Comparison of ENCODE assay signal across 8 cellular contexts in the genomic region with DNA sequence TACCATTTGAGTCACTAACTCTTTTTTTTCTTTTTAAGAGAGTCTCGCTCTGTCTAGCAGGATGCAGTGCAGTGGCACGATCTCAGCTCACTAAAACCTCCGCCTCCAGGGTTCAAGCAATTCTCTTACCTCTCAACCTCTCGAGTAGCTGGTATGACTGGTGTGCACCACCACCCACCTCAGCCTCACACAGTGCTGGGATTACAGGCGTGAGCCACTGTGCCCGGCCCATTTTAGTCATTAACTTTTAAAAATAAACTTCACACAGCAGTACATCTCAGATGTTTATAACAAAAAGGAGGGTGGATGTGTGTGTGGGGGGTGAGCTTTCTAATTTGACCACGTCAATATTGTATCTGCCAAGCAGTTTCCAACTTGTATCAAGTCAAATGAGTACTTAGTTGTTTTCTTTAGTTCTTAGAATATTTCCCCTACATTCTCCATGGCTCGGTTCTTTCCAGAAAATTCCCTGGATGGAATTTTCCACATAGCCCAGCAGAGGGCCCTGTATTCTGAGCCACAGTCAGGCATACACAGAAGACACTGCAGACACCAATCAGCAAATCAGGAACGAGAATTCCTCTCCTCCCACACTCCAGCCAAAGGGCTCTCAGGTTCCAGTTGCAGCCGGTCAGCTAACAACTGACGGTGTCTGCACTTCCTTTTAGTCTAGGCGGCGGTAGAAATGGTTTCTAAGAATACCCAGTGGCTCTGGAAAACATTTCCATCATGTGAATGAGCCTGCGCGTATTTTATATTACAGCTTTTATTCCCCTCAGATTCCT. TPM values are rescaled to one million over a fixed set of nuclear protein-coding genes. Genes with fewer than 3 reads are reported as not detected.
A peak's percentile ranks its signal among the peaks of the same experiment; 100 is the strongest.
DNase-seq lines count a peak whose midpoint lies in the region; ATAC-seq, FAIRE-seq and TF ChIP-seq lines count a peak whose summit lies in the region.

No MANE protein-coding gene starts in this region.

- in situ Hi-C loops in Caki2 (cut with HindIII; ENCODE audit: low pct_unique_long_range_greater_than_20kb, low sequenced_read_pairs): no loop called here
- in situ Hi-C loops in IMR-90 (cut with MboI; ENCODE audit: low sequenced_read_pairs): loop anchor here (25.0 kb wide), 1 partner anchor 496 kb away; no protein-coding TSS in a partner anchor

- peak overlapping the region; percentile 35 for H2BK5ac ChIP-seq in IMR-90 (ENCODE audit: low read depth, low read length, poor library complexity, severe bottlenecking)

- H3K14ac ChIP-seq in IMR-90 (replicated peaks; ENCODE audit: low read depth, low read length): no peak overlapping the region

- H3K36me3 ChIP-seq in IMR-90 (ENCODE audit: control insufficient read depth, insufficient read depth, low read length) (no peaks in the 10 kb centered on the region), OCI-LY3 (replicated peaks; ENCODE audit: low read depth, low read length) (no peaks in the 10 kb centered on the region), kidney (ENCODE audit: control insufficient read depth in 1 of 2, insufficient read depth in 2 of 2, low read length in 2 of 2) (no peaks in the 10 kb centered on the region), smooth muscle cell (ENCODE audit: low read depth) (no peaks in the 10 kb centered on the region)

- H2AFZ ChIP-seq in IMR-90 (replicated peaks; ENCODE audit: low read length, poor library complexity): peak overlapping the region; percentile 81
- H2AFZ ChIP-seq in OCI-LY3 (ENCODE audit: low read depth, low read length): no peak overlapping the region
- H2AFZ ChIP-seq in smooth muscle cell (ENCODE audit: low read depth): no peak overlapping the region

- no peaks in the 10 kb centered on the region for H3K9me3 ChIP-seq in IMR-90 (ENCODE audit: control insufficient read depth, insufficient read depth, low read length)
- H3K9me3 ChIP-seq in OCI-LY3 (ENCODE audit: insufficient read depth, low read length): no peaks in the 10 kb centered on the region
- H3K9me3 ChIP-seq in kidney (ENCODE audit: control insufficient read depth in 1 of 2, low read length in 2 of 2): no peaks in the 10 kb centered on the region
- peaks cover 4% of the 10 kb centered on the region for H3K9me3 ChIP-seq in smooth muscle cell (replicated peaks; ENCODE audit: low read depth)

- H3K79me1 ChIP-seq in IMR-90 (ENCODE audit: low read depth in 1 of 2, low read length in 2 of 2): no peaks in the 10 kb centered on the region

- dilution Hi-C loops in IMR-90 (cut with HindIII; ENCODE audit: low sequenced_read_pairs, unreplicated experiment): no loop called here

- peak; percentile 98 for FAIRE-seq in kidney (lab: Jason Lieb, UNC)

- H3K9ac ChIP-seq in IMR-90 (ENCODE audit: low read depth, low read length): no peak overlapping the region
- H3K9ac ChIP-seq in OCI-LY3 (ENCODE audit: low read length): no peak overlapping the region
- peak overlapping the region; percentile 46 to 69 for H3K9ac ChIP-seq in kidney (ENCODE audit: low read length in 2 of 2)
- no peak overlapping the region for H3K9ac ChIP-seq in smooth muscle cell (ENCODE audit: low read depth)

- H4K20me1 ChIP-seq in IMR-90 (ENCODE audit: insufficient read depth, low read length) (no peaks in the 10 kb centered on the region), OCI-LY3 (ENCODE audit: insufficient read depth, low read length) (no peaks in the 10 kb centered on the region), smooth muscle cell (ENCODE audit: low read depth) (no peaks in the 10 kb centered on the region)

- WGBS in IMR-90 (ENCODE audit: extremely low coverage in 2 of 2, insufficient read length in 1 of 2), 2 experiments: 33% methylated on average over 4 of the region's 15 CpGs; no CpG with 5 or more reads in 1 of the 2 experiments
- 47% methylated on average over 15 of the region's 15 CpGs for WGBS in smooth muscle cell (ENCODE audit: low lambda C conversion rate)

- no peak overlapping the region for H2AK5ac ChIP-seq in IMR-90 (ENCODE audit: low read depth, low read length)

- H3K4me3 ChIP-seq in IMR-90 (ENCODE audit: insufficient read depth, low read depth, low read length) (no peak overlapping the region), OCI-LY3 (ENCODE audit: low read length) (no peak overlapping the region), kidney (ENCODE audit: low read length in 2 of 2) (peak overlapping the region in 1 of 2 donors; percentile 21), smooth muscle cell (peak overlapping the region; percentile 21)

- CTCF ChIA-PET in IMR-90 (lab: Yijun Ruan, JAX): interaction anchor here (1.1 to 2.0 kb wide), 3 partner anchors 16 to 103 kb away, joined by 4 to 6 read pairs (median 6); no protein-coding TSS in a partner anchor

- no peak overlapping the region for H4K5ac ChIP-seq in IMR-90 (ENCODE audit: low read depth, low read length)

- intact Hi-C loops in IMR-90 (cut with micrococcal nuclease): loop anchor here (1.0 to 2.0 kb wide), 2 partner anchors 42 to 103 kb away; a partner anchor contains a TSS
- intact Hi-C loops in kidney (cut with DNase I): no loop called here

- POLR2A ChIA-PET in IMR-90 (lab: Charles Lee; ENCODE audit: unreplicated experiment): interaction anchor here (0.6 kb wide), 1 partner anchor 55 kb away, joined by 3 read pairs; no protein-coding TSS in a partner anchor

- peak; percentile 83 for DNase-seq in Caki2 (ENCODE audit: low read depth)
- DNase-seq in IMR-90: peak; percentile 92
- DNase-seq in chondrocyte (ENCODE audit: low spot score): no peak
- DNase-seq in kidney: no peak
- DNase-seq in smooth muscle cell (lab: John Stamatoyannopoulos, UW; ENCODE audit: unreplicated experiment): peak; percentile 1
- no peak for DNase-seq in activated CD4-positive, alpha-beta T cell treated with anti-CD3 and anti-CD28 coated beads, Interleukin-2, amount 50 U/mL, for 48 hours

- H3K36me3 Mint-ChIP-seq in chondrocyte (ENCODE audit: low read depth): no peaks in the 10 kb centered on the region

- H3K4me2 ChIP-seq in IMR-90 (ENCODE audit: low read depth, low read length): peak overlapping the region; percentile 34; the same call in 1 of the 2 replicates
- no peak overlapping the region for H3K4me2 ChIP-seq in OCI-LY3 (ENCODE audit: low read length)
- H3K4me2 ChIP-seq in smooth muscle cell: peak overlapping the region; percentile 67

- peak overlapping the region; percentile 35; the same call in 1 of the 2 replicates for H2BK120ac ChIP-seq in IMR-90 (ENCODE audit: low read depth, low read length)

- no peaks in the 10 kb centered on the region for H3F3A ChIP-seq in smooth muscle cell (ENCODE audit: low read depth)

- no peak overlapping the region for H3K56ac ChIP-seq in IMR-90 (ENCODE audit: extremely low read depth, insufficient read depth, low read length)

- H2BK15ac ChIP-seq in IMR-90 (ENCODE audit: low read depth, low read length): no peak overlapping the region; the same call in 2 of the 3 replicates

- peaks cover 14% of the 10 kb centered on the region for H3K4me1 Mint-ChIP-seq in chondrocyte (ENCODE audit: low read depth)

- TF ChIP-seq RAD21 in IMR-90 (IDR thresholded peaks at IDR 0.05; ENCODE audit: low read length): peak; percentile 61

- H3K27me3 ChIP-seq in IMR-90 (ENCODE audit: control insufficient read depth, insufficient read depth, low read length) (no peaks in the 10 kb centered on the region), OCI-LY3 (ENCODE audit: low read depth, low read length) (no peaks in the 10 kb centered on the region), smooth muscle cell (ENCODE audit: low read depth) (no peaks in the 10 kb centered on the region)

- no TSS peak for BruUV-seq in IMR-90 (replicated peaks; lab: Mats Ljungman, UMichigan)

- peak overlapping the region; percentile 77 for H3K27ac Mint-ChIP-seq in chondrocyte (ENCODE audit: unreplicated experiment)

- H3K27me3 Mint-ChIP-seq in chondrocyte (ENCODE audit: low read depth): no peaks in the 10 kb centered on the region

- TF ChIP-seq POLR2A in IMR-90 (IDR thresholded peaks at IDR 0.05; ENCODE audit: low read depth, low read length): no peak; the same call in 1 of the 2 replicates

- H3K4ac ChIP-seq in IMR-90 (ENCODE audit: low read depth, low read length): peak overlapping the region; percentile 6

- TF ChIP-seq CTCF in IMR-90 (conservative IDR thresholded peaks at IDR 0.05; ENCODE audit: low read depth, low read length) (peak; percentile 64), OCI-LY3 (IDR thresholded peaks at IDR 0.05; ENCODE audit: low read depth, low read length) (peak; percentile 30), chondrocyte (IDR thresholded peaks at IDR 0.05) (peak; percentile 81), kidney (IDR thresholded peaks at IDR 0.05; ENCODE audit: borderline replicate concordance, extremely low read depth, insufficient read depth) (peak; percentile 38), smooth muscle cell (IDR thresholded peaks at IDR 0.05; ENCODE audit: borderline replicate concordance, insufficient read depth, poor library complexity, severe bottlenecking) (peak; percentile 44)

- no peaks in the 10 kb centered on the region for H3K9me1 ChIP-seq in IMR-90 (ENCODE audit: insufficient read depth, low read length)

- no peak overlapping the region for H3K18ac ChIP-seq in IMR-90 (ENCODE audit: low read depth, low read length)

- H3K4me3 Mint-ChIP-seq in chondrocyte (ENCODE audit: unreplicated experiment): peak overlapping the region; percentile 31

- H3K23ac ChIP-seq in IMR-90 (ENCODE audit: low read depth, low read length): no peak overlapping the region

- no peaks in the 10 kb centered on the region for H3K4me1 ChIP-seq in IMR-90 (ENCODE audit: control insufficient read depth, insufficient read depth, low read length)
- H3K4me1 ChIP-seq in OCI-LY3 (ENCODE audit: low read length): no peaks in the 10 kb centered on the region
- H3K4me1 ChIP-seq in kidney (ENCODE audit: control insufficient read depth in 1 of 2, insufficient read depth in 1 of 2, low read depth in 1 of 2, low read length in 2 of 2): peaks cover 0 to 3% of the 10 kb centered on the region in 2 donors
- H3K4me1 ChIP-seq in smooth muscle cell (ENCODE audit: low read depth): peaks cover 6% of the 10 kb centered on the region

- no peak overlapping the region for H4K91ac ChIP-seq in IMR-90 (ENCODE audit: insufficient read depth, low read depth, low read length)

- peak overlapping the region; percentile 14 for H2BK20ac ChIP-seq in IMR-90 (ENCODE audit: low read depth, low read length)

- H3K9me3 Mint-ChIP-seq in chondrocyte (ENCODE audit: low read depth): peaks cover 3% of the 10 kb centered on the region

- peak overlapping the region; percentile 32 to 81; a peak in 3 of 4 replicates for H4K8ac ChIP-seq in IMR-90 (ENCODE audit: low read depth in 2 of 2, low read length in 2 of 2)

- H2AK9ac ChIP-seq in IMR-90 (replicated peaks; ENCODE audit: low read depth, low read length, poor library complexity): no peak overlapping the region

- peak; percentile 99 for ATAC-seq in IMR-90 (ENCODE audit: low read depth)
- ATAC-seq in HG03097 (IDR thresholded peaks at IDR 0.05; ENCODE audit: low FRiP score, unreplicated experiment): no peak

- no peaks in the 10 kb centered on the region for H3K79me2 ChIP-seq in OCI-LY3 (ENCODE audit: low read length)
- H3K79me2 ChIP-seq in smooth muscle cell (ENCODE audit: low read depth): no peaks in the 10 kb centered on the region

- H3K27ac ChIP-seq in IMR-90 (ENCODE audit: insufficient read depth, low read length) (peak overlapping the region; percentile 15; the same call in 1 of the 2 replicates), OCI-LY3 (ENCODE audit: low read length) (no peak overlapping the region), kidney (ENCODE audit: low read depth in 2 of 2, low read length in 2 of 2) (peak overlapping the region; percentile 88 to 94), smooth muscle cell (ENCODE audit: low read depth) (peak overlapping the region; percentile 65)

RNA-seq across cellular contexts. Expression of a gene that starts 20.1 kb away (rescaled TPM):
- 16.4 and 19.2 TPM in 2 replicates for total RNA-seq in Caki2 (2014; rRNA removed; shearing (Covaris generic); ENCODE audit: low replicate concordance)
- 9.1 and 10.8 TPM in 2 replicates for total RNA-seq in IMR-90 (2012; rRNA removed)
- polyA plus RNA-seq in IMR-90 (2012; rRNA removed): 52.2 and 54.2 TPM in 2 replicates
- polyA plus RNA-seq in IMR-90 (2012; cell fraction: cytosol; rRNA removed): 49.7 and 53.0 TPM in 2 replicates
- 107 and 180 TPM in 2 replicates for polyA plus RNA-seq in IMR-90 (2012; cell fraction: nucleus; rRNA removed; ENCODE audit: low replicate concordance)
- 53.6 to 67.8 TPM (median 61.9 TPM) in 3 replicates for total RNA-seq in chondrocyte
- total RNA-seq in kidney: 79.4 TPM
- polyA plus RNA-seq in kidney (ENCODE audit: insufficient read depth, low read depth, low replicate concordance): 105 TPM
- total RNA-seq in smooth muscle cell: 29.5 and 33.1 TPM in 2 replicates
- polyA plus RNA-seq in smooth muscle cell: 63.1 and 72.8 TPM in 2 replicates

RNA-seq across cellular contexts. Expression of a gene that starts 41.3 kb away (rescaled TPM):
- total RNA-seq in Caki2 (2014; rRNA removed; shearing (Covaris generic); ENCODE audit: low replicate concordance): 62.4 and 101 TPM in 2 replicates
- 407 and 512 TPM in 2 replicates for total RNA-seq in IMR-90 (2012; rRNA removed)
- polyA plus RNA-seq in IMR-90 (2012; rRNA removed): 3,078 and 3,290 TPM in 2 replicates
- 2,220 and 2,243 TPM in 2 replicates for polyA plus RNA-seq in IMR-90 (2012; cell fraction: cytosol; rRNA removed)
- polyA plus RNA-seq in IMR-90 (2012; cell fraction: nucleus; rRNA removed; ENCODE audit: low replicate concordance): 514 and 755 TPM in 2 replicates
- 599 to 671 TPM (median 633 TPM) in 3 replicates for total RNA-seq in chondrocyte
- 551 TPM for total RNA-seq in kidney
- polyA plus RNA-seq in kidney (ENCODE audit: insufficient read depth, low read depth, low replicate concordance): 382 TPM
- 3,396 and 3,796 TPM in 2 replicates for total RNA-seq in smooth muscle cell
- 14,304 and 15,830 TPM in 2 replicates for polyA plus RNA-seq in smooth muscle cell

RNA-seq across cellular contexts. Expression of a gene that starts 57.9 kb away (rescaled TPM):
- total RNA-seq in Caki2 (2014; rRNA removed; shearing (Covaris generic); ENCODE audit: low replicate concordance): 4.0 and 7.9 TPM in 2 replicates
- total RNA-seq in IMR-90 (2012; rRNA removed): 7.8 and 8.1 TPM in 2 replicates
- polyA plus RNA-seq in IMR-90 (2012; rRNA removed): 2.8 and 3.0 TPM in 2 replicates
- polyA plus RNA-seq in IMR-90 (2012; cell fraction: cytosol; rRNA removed): 0.88 and 0.90 TPM in 2 replicates
- 1.8 and 6.5 TPM in 2 replicates for polyA plus RNA-seq in IMR-90 (2012; cell fraction: nucleus; rRNA removed; ENCODE audit: low replicate concordance)
- 4.9 to 6.8 TPM (median 6.8 TPM) in 3 replicates for total RNA-seq in chondrocyte
- total RNA-seq in kidney: 12.7 TPM
- 2.5 TPM for polyA plus RNA-seq in kidney (ENCODE audit: insufficient read depth, low read depth, low replicate concordance)
- 4.6 and 6.7 TPM in 2 replicates for total RNA-seq in smooth muscle cell
- polyA plus RNA-seq in smooth muscle cell: 2.7 and 4.6 TPM in 2 replicates

Comparison
In these comparisons a context has a peak if more than half of its experiments do, and no peak if none do; other contexts are left out.
1. DNase-seq: peak in Caki2 (single experiment), IMR-90 (single experiment) and smooth muscle cell (single experiment); none in chondrocyte (single experiment), kidney (single experiment) and activated CD4-positive, alpha-beta T cell treated with anti-CD3 and anti-CD28 coated beads, Interleukin-2, amount 50 U/mL, for 48 hours (0 of 2).
2. H3K9ac ChIP-seq: peak in kidney (2 of 2); none in IMR-90 (single experiment), OCI-LY3 (single experiment) and smooth muscle cell (single experiment).
3. CTCF ChIP-seq: peak in every context shown above with its lines; median percentile 81 in chondrocyte; 64 in IMR-90; 44 in smooth muscle cell; 38 in kidney; 30 in OCI-LY3.